ENCODE assay signal across 23 cellular contexts in the genomic region with DNA sequence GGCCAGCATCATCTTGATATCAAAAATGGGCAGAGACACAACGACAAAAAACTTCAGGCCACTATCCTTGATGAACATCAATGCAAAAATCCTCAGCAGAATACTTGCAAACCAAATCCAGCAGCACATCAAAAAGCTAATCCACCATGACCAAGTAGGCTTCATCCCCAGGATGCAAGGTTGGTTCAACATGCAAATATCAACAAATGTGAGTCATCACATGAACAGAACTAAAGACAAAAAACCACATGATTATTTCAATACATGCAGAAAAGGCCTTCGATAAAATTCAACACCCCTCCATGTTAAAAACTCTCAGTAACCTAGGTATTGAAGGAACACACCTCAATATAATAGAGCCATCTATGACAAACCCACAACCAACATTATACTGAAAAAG.
"Had no signal": no experiment of that assay in that cellular context is flagged by ENCODE, and none has a peak within 500 bp of the region (broad histone marks: within the 10 kb centered on the region; RNA-seq: fewer than 3 reads in every experiment).

No MANE protein-coding gene starts in this region.

- H3K36me3 ChIP-seq: gastrocnemius medialis, neutrophil, ovary, right atrium auricular region, spleen, upper lobe of left lung had no signal

- FAIRE-seq: endothelial cell of umbilical vein had no signal

- DNase-seq: activated CD4-positive, alpha-beta T cell treated with anti-CD3 and anti-CD28 coated beads for 4 hours; activated CD4-positive, alpha-beta T cell treated with anti-CD3 and anti-CD28 coated beads, Interleukin-2, amount 50 U/mL, for 48 hours; activated CD4-positive, CD25-positive, alpha-beta regulatory T cell; activated naive CD4-positive, alpha-beta T cell treated with anti-CD3 and anti-CD28 coated beads for 36 hours; aorta; effector memory CD4-positive, alpha-beta T cell; esophagus squamous epithelium; gastrocnemius medialis; hypothalamus; mesenchymal stem cell; ovary; psoas muscle; spleen; stimulated activated CD4-positive, alpha-beta T cell treated with anti-CD3 and anti-CD28 coated beads, Interleukin-4, amount 100 ng/mL, for 1 hour; stimulated activated naive CD8-positive, alpha-beta T cell treated with anti-CD3 and anti-CD28 coated beads, Interleukin-15, Interleukin-2, amounts not matched to agents 100 U/mL and 50 U/mL, for 24 hours; T-helper 1 cell; T1000; upper lobe of left lung had no signal

- H3K27ac ChIP-seq: esophagus squamous epithelium, gastrocnemius medialis, neutrophil, ovary, psoas muscle, right atrium auricular region, spleen, upper lobe of left lung had no signal

- H3K9me3 ChIP-seq: esophagus squamous epithelium, gastrocnemius medialis, neutrophil, ovary, psoas muscle, right atrium auricular region, upper lobe of left lung had no signal

- H3K27me3 ChIP-seq: esophagus squamous epithelium, gastrocnemius medialis, neutrophil, ovary, right atrium auricular region, spleen, upper lobe of left lung had no signal

- H3K4me3 Mint-ChIP-seq: activated naive CD4-positive, alpha-beta T cell treated with anti-CD3 and anti-CD28 coated beads for 36 hours; brain; nephron had no signal

- H3K27ac Mint-ChIP-seq: activated naive CD4-positive, alpha-beta T cell treated with anti-CD3 and anti-CD28 coated beads for 36 hours; brain; nephron had no signal

- H3K27me3 Mint-ChIP-seq: brain had no signal

- ATAC-seq: gastrocnemius medialis; psoas muscle; stimulated activated naive CD8-positive, alpha-beta T cell treated with anti-CD3 and anti-CD28 coated beads, Interleukin-15, Interleukin-2, amounts not matched to agents 100 U/mL and 50 U/mL, for 24 hours had no signal

- H3K4me3 ChIP-seq: esophagus squamous epithelium, gastrocnemius medialis, ovary, psoas muscle, right atrium auricular region, spleen, upper lobe of left lung had no signal
